ENCODE assay signal across 17 cellular contexts in the genomic region with DNA sequence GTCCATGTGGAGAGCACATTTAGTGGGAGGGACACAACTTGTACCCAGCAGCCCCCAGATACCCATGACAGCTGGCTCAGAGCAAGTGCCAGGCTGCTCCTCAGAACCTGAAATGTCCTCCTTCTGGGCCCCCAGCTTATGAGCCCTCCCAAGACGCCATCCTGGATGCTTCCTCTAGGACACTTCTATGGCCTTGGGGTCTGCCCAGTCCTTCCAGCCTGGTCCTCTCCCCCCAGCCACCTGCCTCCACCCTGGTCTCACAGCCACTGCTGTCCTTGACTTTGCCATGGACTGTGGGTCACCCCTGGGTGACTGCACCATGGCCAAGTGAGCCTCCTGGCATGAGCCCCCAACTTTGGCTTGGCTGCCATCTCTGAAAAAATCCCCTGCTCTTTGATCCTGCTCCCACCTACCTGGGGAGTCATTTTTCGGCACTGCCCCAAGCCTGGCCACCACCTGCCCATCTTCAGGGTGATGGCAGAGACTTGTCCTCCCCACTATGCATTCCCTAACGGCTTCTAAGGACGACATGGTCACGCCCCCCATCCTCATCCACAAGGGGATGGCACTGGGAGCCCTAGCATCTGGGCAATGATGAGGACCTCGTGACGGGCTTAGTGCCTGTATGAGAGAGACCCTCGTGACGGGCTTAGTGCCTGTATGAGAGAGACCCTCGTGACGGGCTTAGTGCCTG.
"Had no signal": no experiment of that assay in that cellular context is flagged by ENCODE, and none has a peak within 500 bp of the region (broad histone marks: within the 10 kb centered on the region; RNA-seq: fewer than 3 reads in every experiment).

No MANE protein-coding gene starts in this region.

- H3K36me3 ChIP-seq: esophagus muscularis mucosa, lower lobe of right lung, uterus had no signal

- DNase-seq: activated CD4-positive, alpha-beta memory T cell treated with anti-CD3 and anti-CD28 coated beads, Interleukin-2, amount 10 ng/mL, durations not matched to agents 7 days and 5 days; activated CD4-positive, alpha-beta T cell treated with anti-CD3 and anti-CD28 coated beads for 1 hour; activated effector memory CD4-positive, alpha-beta T cell treated with Interleukin-2 at 50 U/mL for 16 hours; amniotic stem cell; immature natural killer cell; lower lobe of right lung; nucleus accumbens; stimulated activated CD4-positive, alpha-beta T cell treated with anti-CD3 and anti-CD28 coated beads, Interleukin-15, amount 100 ng/mL, for 24 hours; stimulated activated CD4-positive, alpha-beta T cell treated with anti-CD3 and anti-CD28 coated beads, Interleukin-4, amount 100 ng/mL, for 4 hours; SW 1271; uterus had no signal

- H3K9me3 ChIP-seq: lower lobe of right lung, uterus had no signal

- ATAC-seq: lower lobe of right lung; natural killer cell treated with Interleukin-12 subunit alpha and Interleukin-12 subunit beta and Interleukin-15 and Interleukin-18, amount 100 ng/mL, for 72 hours had no signal

- H3K27ac ChIP-seq: dorsolateral prefrontal cortex, esophagus muscularis mucosa, lower lobe of right lung, uterus had no signal

- H3K27ac Mint-ChIP-seq: activated CD4-positive, alpha-beta memory T cell treated with anti-CD3 and anti-CD28 coated beads, Interleukin-2, amount 10 ng/mL, durations not matched to agents 7 days and 5 days; activated naive CD4-positive, alpha-beta T cell treated with anti-CD3 and anti-CD28 coated beads, Interleukin-2, amount 50 U/mL, for 24 hours; brain; immature natural killer cell; natural killer cell treated with Interleukin-12 subunit alpha and Interleukin-12 subunit beta and Interleukin-15 and Interleukin-18, amount 100 ng/mL, for 72 hours; T-helper 2 cell treated with Interferon-gamma antibody and Interleukin-4, amounts not matched to agents 5 μg/mL and 100 μg/mL, for 36 hours had no signal

- H3K27me3 ChIP-seq: uterus had no signal

- H3K4me1 ChIP-seq: esophagus muscularis mucosa, lower lobe of right lung, uterus had no signal

- H3K4me3 ChIP-seq: dorsolateral prefrontal cortex, esophagus muscularis mucosa, lower lobe of right lung, uterus had no signal

- H3K27me3 Mint-ChIP-seq: activated CD4-positive, alpha-beta memory T cell treated with anti-CD3 and anti-CD28 coated beads, Interleukin-2, amount 10 ng/mL, durations not matched to agents 7 days and 5 days; activated naive CD4-positive, alpha-beta T cell treated with anti-CD3 and anti-CD28 coated beads, Interleukin-2, amount 50 U/mL, for 24 hours; brain; natural killer cell treated with Interleukin-12 subunit alpha and Interleukin-12 subunit beta and Interleukin-15 and Interleukin-18, amount 100 ng/mL, for 72 hours had no signal

- H3K4me3 Mint-ChIP-seq: activated CD4-positive, alpha-beta memory T cell treated with anti-CD3 and anti-CD28 coated beads, Interleukin-2, amount 10 ng/mL, durations not matched to agents 7 days and 5 days; activated naive CD4-positive, alpha-beta T cell treated with anti-CD3 and anti-CD28 coated beads, Interleukin-2, amount 50 U/mL, for 24 hours; brain; immature natural killer cell; natural killer cell treated with Interleukin-12 subunit alpha and Interleukin-12 subunit beta and Interleukin-15 and Interleukin-18, amount 100 ng/mL, for 72 hours; T-helper 2 cell treated with Interferon-gamma antibody and Interleukin-4, amounts not matched to agents 5 μg/mL and 100 μg/mL, for 36 hours had no signal

- H3K4me1 Mint-ChIP-seq: activated naive CD4-positive, alpha-beta T cell treated with anti-CD3 and anti-CD28 coated beads, Interleukin-2, amount 50 U/mL, for 24 hours; brain; immature natural killer cell had no signal

- H3K9me3 Mint-ChIP-seq: activated CD4-positive, alpha-beta memory T cell treated with anti-CD3 and anti-CD28 coated beads, Interleukin-2, amount 10 ng/mL, durations not matched to agents 7 days and 5 days; activated naive CD4-positive, alpha-beta T cell treated with anti-CD3 and anti-CD28 coated beads, Interleukin-2, amount 50 U/mL, for 24 hours; immature natural killer cell; natural killer cell treated with Interleukin-12 subunit alpha and Interleukin-12 subunit beta and Interleukin-15 and Interleukin-18, amount 100 ng/mL, for 72 hours; T-helper 2 cell treated with Interferon-gamma antibody and Interleukin-4, amounts not matched to agents 5 μg/mL and 100 μg/mL, for 36 hours had no signal
